Comparison of ENCODE assay signal across 8 cellular contexts in genomic region chr5:81838307-81838906, GRCh38.
A peak's percentile ranks its signal among the peaks of the same experiment; 100 is the strongest.
DNase-seq lines count a peak whose midpoint lies in the region; ATAC-seq and TF ChIP-seq lines count a peak whose summit lies in the region.

No MANE protein-coding gene starts in this region.

- no peak overlapping the region for H4K91ac ChIP-seq in neuronal stem cell (ENCODE audit: low read depth, low read length, poor library complexity)

- H4K8ac ChIP-seq in neuronal stem cell (ENCODE audit: low read depth, low read length) = no peak overlapping the region

- no peaks in the 10 kb centered on the region for H3K36me3 ChIP-seq in Peyer's patch
- no peaks in the 10 kb centered on the region for H3K36me3 ChIP-seq in neuronal stem cell (replicated peaks in 1 of 2; ENCODE audit: control insufficient read depth in 2 of 2, insufficient read depth in 2 of 2, low read length in 2 of 2)

- no peak overlapping the region for H3K4ac ChIP-seq in neuronal stem cell (ENCODE audit: low read length)

- H3K27me3 Mint-ChIP-seq in endothelial cell (ENCODE audit: unreplicated experiment) = peaks cover 1% of the 10 kb centered on the region

- peaks cover 18% of the 10 kb centered on the region for H3K4me1 Mint-ChIP-seq in endothelial cell (ENCODE audit: unreplicated experiment)

- H3K4me3 ChIP-seq in GM12864 (ENCODE audit: low read depth, low read length) (no peak overlapping the region), Peyer's patch (no peak overlapping the region), neuronal stem cell (ENCODE audit: low read length in 2 of 2) (no peak overlapping the region)

- peaks cover 3% of the 10 kb centered on the region for H3K36me3 Mint-ChIP-seq in endothelial cell (ENCODE audit: low read depth, unreplicated experiment)

- H2BK15ac ChIP-seq in neuronal stem cell (ENCODE audit: low read length) = no peak overlapping the region

- DNase-seq in A172 (ENCODE audit: low spot score) = peak; percentile 26
- DNase-seq in GM12864 (ENCODE audit: low read depth) = no peak
- peak in 1 of 3 donors; percentile 68 for DNase-seq in Peyer's patch
- no peak for DNase-seq in endothelial cell (ENCODE audit: low spot score)
- no peak for DNase-seq in neuronal stem cell (ENCODE audit: low spot score)
- DNase-seq in NCI-H526 treated with DMSO at 0.1 percent for 48 hours (lab: John Stamatoyannopoulos, UW) = no peak
- no peak for DNase-seq in NCI-H1417 (lab: John Stamatoyannopoulos, UW)

- H3K27ac ChIP-seq in Peyer's patch (no peak overlapping the region), neuronal stem cell (replicated peaks; ENCODE audit: low read length) (no peak overlapping the region)

- H3K4me1 ChIP-seq in Peyer's patch (no peaks in the 10 kb centered on the region), neuronal stem cell (ENCODE audit: control insufficient read depth in 2 of 2, insufficient read depth in 1 of 2, low read depth in 1 of 2, low read length in 2 of 2) (peaks cover 6 to 8% of the 10 kb centered on the region in 2 donors)

- no peaks in the 10 kb centered on the region for H3K9me3 Mint-ChIP-seq in endothelial cell (ENCODE audit: unreplicated experiment)

- no peak overlapping the region for H2AK5ac ChIP-seq in neuronal stem cell (ENCODE audit: low read depth, low read length)

- no peaks in the 10 kb centered on the region for H3K9me3 ChIP-seq in Peyer's patch
- peaks cover 0 to 2% of the 10 kb centered on the region in 2 donors for H3K9me3 ChIP-seq in neuronal stem cell (replicated peaks in 1 of 2; ENCODE audit: control insufficient read depth in 2 of 2, insufficient read depth in 1 of 2, low read depth in 1 of 2, low read length in 2 of 2)

- H3K27me3 ChIP-seq in Peyer's patch = no peaks in the 10 kb centered on the region
- H3K27me3 ChIP-seq in neuronal stem cell (ENCODE audit: control insufficient read depth in 3 of 3, insufficient read depth in 3 of 3, low read depth in 1 of 3, low read length in 3 of 3) = no peaks in the 10 kb centered on the region

- no peak overlapping the region for H3K18ac ChIP-seq in neuronal stem cell (ENCODE audit: low read length)

- H2BK5ac ChIP-seq in neuronal stem cell (ENCODE audit: low read length) = no peak overlapping the region

- no peak overlapping the region for H2BK120ac ChIP-seq in neuronal stem cell (ENCODE audit: low read depth, low read length)

- H3K9ac ChIP-seq in neuronal stem cell (ENCODE audit: low read depth, low read length, poor library complexity) = no peak overlapping the region

- peak; percentile 82 for ATAC-seq in HG02759 (IDR thresholded peaks at IDR 0.05; ENCODE audit: unreplicated experiment)

- WGBS in neuronal stem cell (ENCODE audit: extremely low coverage in 2 of 2, insufficient read length in 2 of 2, insufficient replicate concordance in 1 of 2), 2 donors = no CpG with 5 or more reads among the region's 2 CpGs

- peak overlapping the region; percentile 33 for H2AFZ ChIP-seq in neuronal stem cell (ENCODE audit: low read length)

- TF ChIP-seq POLR2A in Peyer's patch (IDR thresholded peaks at IDR 0.05) = no peak

- H3K4me3 Mint-ChIP-seq in endothelial cell (ENCODE audit: unreplicated experiment) = no peak overlapping the region

- no peaks in the 10 kb centered on the region for H3K79me1 ChIP-seq in neuronal stem cell (ENCODE audit: low read depth, low read length)

- peak overlapping the region; percentile 61 for H3K27ac Mint-ChIP-seq in endothelial cell (ENCODE audit: unreplicated experiment)

- peak; percentile 71 for TF ChIP-seq CTCF in GM12864 (IDR thresholded peaks at IDR 0.05; ENCODE audit: low read depth, low read length, missing control alignments)
- peak in 5 of 6 experiments; percentile 15 to 63 (median 51) for TF ChIP-seq CTCF in Peyer's patch (IDR thresholded peaks at IDR 0.05)
- peak; percentile 50 for TF ChIP-seq CTCF in endothelial cell (IDR thresholded peaks at IDR 0.05; ENCODE audit: unreplicated experiment)

- H2BK12ac ChIP-seq in neuronal stem cell (ENCODE audit: low read length) = no peak overlapping the region

- no peak overlapping the region for H3K14ac ChIP-seq in neuronal stem cell (ENCODE audit: low read length)

- no peak overlapping the region for H3K23ac ChIP-seq in neuronal stem cell (ENCODE audit: low read depth, low read length, poor library complexity)

- no peak overlapping the region for H3K4me2 ChIP-seq in neuronal stem cell (ENCODE audit: insufficient read depth, low read length, poor library complexity, severe bottlenecking)
